ENCODE assay signal across 1 cellular context in genomic region chr19:14558370-14559066, GRCh38.
TF ChIP-seq lines count a peak whose summit lies in the region.

No MANE protein-coding gene starts in this region.

TF ChIP-seq in IMR-90, 13 proteins besides CTCF, POLR2A, EP300 and RAD21:
- no peak for TF ChIP-seq FOS (IDR thresholded peaks at IDR 0.05; ENCODE audit: low read depth, low read length)
- no peak for TF ChIP-seq RCOR1 (IDR thresholded peaks at IDR 0.05; ENCODE audit: insufficient replicate concordance, low read length)
- TF ChIP-seq RFX5 (IDR thresholded peaks at IDR 0.05; ENCODE audit: low read depth, low read length) = no peak
- TF ChIP-seq CHD1 (IDR thresholded peaks at IDR 0.05; ENCODE audit: low read depth, low read length) = no peak
- no peak for TF ChIP-seq USF2 (IDR thresholded peaks at IDR 0.05; ENCODE audit: low read depth, low read length)
- no peak for TF ChIP-seq MAZ (IDR thresholded peaks at IDR 0.05; ENCODE audit: borderline replicate concordance, low read depth, low read length)
- TF ChIP-seq BHLHE40 (IDR thresholded peaks at IDR 0.05; ENCODE audit: low read depth, low read length) = no peak
- no peak for TF ChIP-seq NFE2L2 (IDR thresholded peaks at IDR 0.05; ENCODE audit: low read depth, low read length)
- no peak for TF ChIP-seq CEBPB (IDR thresholded peaks at IDR 0.05; ENCODE audit: low read depth, low read length)
- no peak for TF ChIP-seq MXI1 (IDR thresholded peaks at IDR 0.05; ENCODE audit: borderline replicate concordance, low read depth, low read length)
- TF ChIP-seq MAFK (IDR thresholded peaks at IDR 0.05; ENCODE audit: low read depth, low read length) = no peak
